In genomic region chr5:79999722-80000121, GRCh38 we compare ENCODE assay signal across 28 cellular contexts.
"Had no signal": no experiment of that assay in that cellular context is flagged by ENCODE, and none has a peak within 500 bp of the region (broad histone marks: within the 10 kb centered on the region; RNA-seq: fewer than 3 reads in every experiment).

No MANE protein-coding gene starts in this region.

- H3K27ac ChIP-seq: neural progenitor cell, ovary, parathyroid adenoma, psoas muscle, right lobe of liver, sigmoid colon, stomach, thoracic aorta, thyroid gland, transverse colon, upper lobe of right lung, uterus had no signal

- H3K4me1 ChIP-seq: parathyroid adenoma, psoas muscle, right lobe of liver, sigmoid colon, stomach, thyroid gland, transverse colon, upper lobe of right lung, uterus had no signal

- H3K4me2 ChIP-seq: neural progenitor cell had no signal

- H3K27ac Mint-ChIP-seq: naive thymus-derived CD4-positive, alpha-beta T cell; natural killer cell; nephron; neural progenitor cell; progenitor cell of endocrine pancreas; stimulated activated effector memory CD8-positive, alpha-beta T cell treated with anti-CD3 and anti-CD28 coated beads, Interleukin-12 subunit alpha, Interleukin-12 subunit beta, amount 100 ng/mL, for 72 hours; stimulated activated naive B cell treated with anti-CD40 and anti-IgM and Interleukin-4, amounts not matched to agents 10 μg/mL and 1 μg/mL and 100 μg/mL, for 72 hours; type B pancreatic cell had no signal

- H3K9me3 Mint-ChIP-seq: natural killer cell; nephron; neural progenitor cell; stimulated activated effector memory CD8-positive, alpha-beta T cell treated with anti-CD3 and anti-CD28 coated beads, Interleukin-12 subunit alpha, Interleukin-12 subunit beta, amount 100 ng/mL, for 72 hours; type B pancreatic cell had no signal

- H3K9me3 ChIP-seq: ovary, psoas muscle, right lobe of liver, sigmoid colon, stomach, thoracic aorta, thyroid gland, transverse colon, upper lobe of right lung, uterus had no signal

- ATAC-seq: naive thymus-derived CD4-positive, alpha-beta T cell; natural killer cell; psoas muscle; right cardiac atrium; right lobe of liver; stimulated activated effector memory CD8-positive, alpha-beta T cell treated with anti-CD3 and anti-CD28 coated beads, Interleukin-12 subunit alpha, Interleukin-12 subunit beta, amount 100 ng/mL, for 72 hours; stimulated activated naive B cell treated with anti-CD40 and anti-IgM and Interleukin-4, amounts not matched to agents 10 μg/mL and 1 μg/mL and 100 μg/mL, for 72 hours; upper lobe of right lung had no signal

- H3K4me1 Mint-ChIP-seq: natural killer cell; nephron; neural progenitor cell; stimulated activated effector memory CD8-positive, alpha-beta T cell treated with anti-CD3 and anti-CD28 coated beads, Interleukin-12 subunit alpha, Interleukin-12 subunit beta, amount 100 ng/mL, for 72 hours; stimulated activated naive B cell treated with anti-CD40 and anti-IgM and Interleukin-4, amounts not matched to agents 10 μg/mL and 1 μg/mL and 100 μg/mL, for 72 hours had no signal

- H3K4me3 Mint-ChIP-seq: naive thymus-derived CD4-positive, alpha-beta T cell; natural killer cell; nephron; neural progenitor cell; stimulated activated effector memory CD8-positive, alpha-beta T cell treated with anti-CD3 and anti-CD28 coated beads, Interleukin-12 subunit alpha, Interleukin-12 subunit beta, amount 100 ng/mL, for 72 hours; stimulated activated naive B cell treated with anti-CD40 and anti-IgM and Interleukin-4, amounts not matched to agents 10 μg/mL and 1 μg/mL and 100 μg/mL, for 72 hours; type B pancreatic cell had no signal

- DNase-seq: naive thymus-derived CD4-positive, alpha-beta T cell; natural killer cell; occipital lobe; ovary; posterior cingulate gyrus; psoas muscle; right cardiac atrium; right lobe of liver; sigmoid colon; small intestine; stimulated activated CD4-positive, alpha-beta T cell treated with anti-CD3 and anti-CD28 coated beads, Interleukin-15, amount 100 ng/mL, for 24 hours; stimulated activated CD4-positive, alpha-beta T cell treated with anti-CD3 and anti-CD28 coated beads, Interleukin-2, amount 100 ng/mL, for 24 hours; stimulated activated CD4-positive, alpha-beta T cell treated with anti-CD3 and anti-CD28 coated beads, Interleukin-2, amount 100 ng/mL, for 48 hours; stimulated activated CD4-positive, alpha-beta T cell treated with anti-CD3 and anti-CD28 coated beads, Interleukin-4, amount 100 ng/mL, for 24 hours; stimulated activated naive B cell treated with anti-CD40 and anti-IgM and Interleukin-4, amounts not matched to agents 10 μg/mL and 1 μg/mL and 100 μg/mL, for 72 hours; stimulated activated naive CD4-positive, alpha-beta T cell treated with Interleukin-2 at 50 U/mL for 16 hours; stomach; thyroid gland; transverse colon; upper lobe of right lung; uterus had no signal

- FAIRE-seq: small intestine had no signal

- H3K4me3 ChIP-seq: neural progenitor cell, ovary, psoas muscle, right lobe of liver, sigmoid colon, stomach, thoracic aorta, thyroid gland, transverse colon, upper lobe of right lung, uterus had no signal

- H3K27me3 Mint-ChIP-seq: type B pancreatic cell had no signal

- H3K36me3 Mint-ChIP-seq: neural progenitor cell; stimulated activated effector memory CD8-positive, alpha-beta T cell treated with anti-CD3 and anti-CD28 coated beads, Interleukin-12 subunit alpha, Interleukin-12 subunit beta, amount 100 ng/mL, for 72 hours; type B pancreatic cell had no signal
